In genomic region chr1:226083303-226084101, GRCh38 we compare ENCODE assay signal across 8 cellular contexts. TPM values are rescaled to one million over a fixed set of nuclear protein-coding genes. Genes with fewer than 3 reads are reported as not detected.
DNase-seq lines count a peak whose midpoint lies in the region; ATAC-seq and TF ChIP-seq lines count a peak whose summit lies in the region.

No MANE protein-coding gene starts in this region.

- H3K56ac ChIP-seq in mesendoderm (ENCODE audit: low read length), result peak overlapping the region; percentile 91

- H3K4me2 ChIP-seq in mesendoderm (ENCODE audit: low read length), result peak overlapping the region; percentile 89

- H3K4me1 ChIP-seq in mesendoderm (ENCODE audit: control insufficient read depth, low read depth, low read length), result no peaks in the 10 kb centered on the region

- no peak overlapping the region for H4K5ac ChIP-seq in mesendoderm (ENCODE audit: low read length)

- no peak overlapping the region for H2BK120ac ChIP-seq in mesendoderm (ENCODE audit: low read depth, low read length)

- H3K27me3 Mint-ChIP-seq in activated CD8-positive, alpha-beta T cell treated with anti-CD3 and anti-CD28 coated beads, Interleukin-2, amount 10 ng/mL, durations not matched to agents 7 days and 5 days (ENCODE audit: low read depth), result peaks cover 7% of the 10 kb centered on the region
- no peaks in the 10 kb centered on the region for H3K27me3 Mint-ChIP-seq in effector memory CD8-positive, alpha-beta T cell

- H3K23ac ChIP-seq in mesendoderm (ENCODE audit: low read length), result peak overlapping the region; percentile 66

- peaks cover 9% of the 10 kb centered on the region for H3K4me1 Mint-ChIP-seq in activated CD8-positive, alpha-beta T cell treated with anti-CD3 and anti-CD28 coated beads, Interleukin-2, amount 10 ng/mL, durations not matched to agents 7 days and 5 days (ENCODE audit: low read depth)
- H3K4me1 Mint-ChIP-seq in effector memory CD8-positive, alpha-beta T cell (ENCODE audit: low read depth in 2 of 2), result peaks cover 10 to 12% of the 10 kb centered on the region in 2 donors

- no peaks in the 10 kb centered on the region for H3K36me3 ChIP-seq in mesendoderm (ENCODE audit: control insufficient read depth, insufficient read depth, low read length)

- ATAC-seq in HG03354 (IDR thresholded peaks at IDR 0.05; ENCODE audit: poor library complexity, severe bottlenecking, unreplicated experiment), result peak; percentile 91
- ATAC-seq in activated CD8-positive, alpha-beta T cell treated with anti-CD3 and anti-CD28 coated beads, Interleukin-2, amount 10 ng/mL, durations not matched to agents 7 days and 5 days, result peak; percentile 96
- ATAC-seq in effector memory CD8-positive, alpha-beta T cell (replicated peaks), result peak; percentile 94

- H2BK15ac ChIP-seq in mesendoderm (replicated peaks; ENCODE audit: low read depth), result no peak overlapping the region

- H3K4me3 Mint-ChIP-seq in activated CD8-positive, alpha-beta T cell treated with anti-CD3 and anti-CD28 coated beads, Interleukin-2, amount 10 ng/mL, durations not matched to agents 7 days and 5 days, result peak overlapping the region; percentile 84
- peak overlapping the region; percentile 84 to 87 for H3K4me3 Mint-ChIP-seq in effector memory CD8-positive, alpha-beta T cell

- TF ChIP-seq POLR2A in GM19193 (IDR thresholded peaks at IDR 0.05; ENCODE audit: extremely low read depth, insufficient read depth, insufficient read length), result peak; percentile 63

- H3K79me2 ChIP-seq in mesendoderm (ENCODE audit: control insufficient read depth, insufficient read depth, low read length), result no peaks in the 10 kb centered on the region

- H2AK5ac ChIP-seq in mesendoderm (ENCODE audit: low read length), result no peak overlapping the region

- H3K4ac ChIP-seq in mesendoderm (ENCODE audit: low read depth, low read length), result peak overlapping the region; percentile 29

- H3K79me1 ChIP-seq in mesendoderm (ENCODE audit: low read length), result no peaks in the 10 kb centered on the region

- DNase-seq in NCI-H774 (lab: John Stamatoyannopoulos, UW), result peak; percentile 72
- peak; percentile 93 for DNase-seq in activated CD8-positive, alpha-beta T cell treated with anti-CD3 and anti-CD28 coated beads, Interleukin-2, amount 10 ng/mL, durations not matched to agents 7 days and 5 days
- peak; percentile 94 for DNase-seq in effector memory CD8-positive, alpha-beta T cell
- peak; percentile 80 for DNase-seq in mesendoderm
- DNase-seq in stimulated activated CD8-positive, alpha-beta memory T cell treated with anti-CD3 and anti-CD28 coated beads, Interleukin-15, amount 100 ng/mL, for 24 hours (ENCODE audit: low read depth), result peak; percentile 93

- H3K27ac Mint-ChIP-seq in activated CD8-positive, alpha-beta T cell treated with anti-CD3 and anti-CD28 coated beads, Interleukin-2, amount 10 ng/mL, durations not matched to agents 7 days and 5 days, result peak overlapping the region; percentile 79
- peak overlapping the region; percentile 36 to 76 for H3K27ac Mint-ChIP-seq in effector memory CD8-positive, alpha-beta T cell

- no peaks in the 10 kb centered on the region for H3K36me3 Mint-ChIP-seq in activated CD8-positive, alpha-beta T cell treated with anti-CD3 and anti-CD28 coated beads, Interleukin-2, amount 10 ng/mL, durations not matched to agents 7 days and 5 days (ENCODE audit: low read depth)
- H3K36me3 Mint-ChIP-seq in effector memory CD8-positive, alpha-beta T cell (ENCODE audit: insufficient read depth), result peaks cover 8% of the 10 kb centered on the region

- POLR2A ChIA-PET in activated CD8-positive, alpha-beta T cell treated with anti-CD3 and anti-CD28 coated beads, Interleukin-2, amount 10 ng/mL, durations not matched to agents 7 days and 5 days (lab: Charles Lee), result interaction anchor here (0.5 to 1.9 kb wide), 10 partner anchors 10 to 28 kb away, joined by 3 to 10 read pairs (median 4); partner anchors contain the start of gene H3-3A

- peak overlapping the region; percentile 83 for H3K9ac ChIP-seq in mesendoderm (ENCODE audit: low read length)

- no peak overlapping the region for H4K8ac ChIP-seq in mesendoderm (ENCODE audit: low read depth, low read length)

- no peaks in the 10 kb centered on the region for H3K27me3 ChIP-seq in mesendoderm (ENCODE audit: insufficient read depth, low read length, poor library complexity)

- WGBS in mesendoderm (ENCODE audit: extremely low coverage, insufficient coverage, low lambda C conversion rate), result no CpG with 5 or more reads among the region's 75 CpGs

- TF ChIP-seq CTCF in C4-2B (conservative IDR thresholded peaks at IDR 0.05), result no peak

- CTCF ChIA-PET in activated CD8-positive, alpha-beta T cell treated with anti-CD3 and anti-CD28 coated beads, Interleukin-2, amount 10 ng/mL, durations not matched to agents 7 days and 5 days (lab: Charles Lee), result interaction anchor here (0.7 to 2.4 kb wide), 11 partner anchors 10 to 226 kb away, joined by 3 to 20 read pairs (median 5); partner anchors contain the start of genes H3-3A and LIN9

- H3K18ac ChIP-seq in mesendoderm (ENCODE audit: low read length), result peak overlapping the region; percentile 28

- peak overlapping the region; percentile 59 for H3K4me3 ChIP-seq in mesendoderm (ENCODE audit: low read length)

- H2BK5ac ChIP-seq in mesendoderm (ENCODE audit: low read length), result no peak overlapping the region

- H3K9me3 Mint-ChIP-seq in activated CD8-positive, alpha-beta T cell treated with anti-CD3 and anti-CD28 coated beads, Interleukin-2, amount 10 ng/mL, durations not matched to agents 7 days and 5 days (ENCODE audit: insufficient read depth), result no peaks in the 10 kb centered on the region
- no peaks in the 10 kb centered on the region for H3K9me3 Mint-ChIP-seq in effector memory CD8-positive, alpha-beta T cell

- peak overlapping the region; percentile 79 for H3K27ac ChIP-seq in C4-2B
- H3K27ac ChIP-seq in mesendoderm (ENCODE audit: low read depth, low read length), result no peak overlapping the region

RNA-seq across cellular contexts. Expression of gene H3-3A, which starts 21.0 kb away (rescaled TPM):
- total RNA-seq in activated CD8-positive, alpha-beta T cell treated with anti-CD3 and anti-CD28 coated beads, Interleukin-2, amount 10 ng/mL, durations not matched to agents 7 days and 5 days, result 100 to 1,000 TPM; 526 to 541 TPM
- polyA plus RNA-seq in mesendoderm (2013, experiment 1 of 2), result 2,059 TPM
- polyA plus RNA-seq in mesendoderm (2013, experiment 2 of 2), result 2,049 TPM
